In genomic region chr4:173924561-173924960, GRCh38 we compare ENCODE assay signal across 14 cellular contexts.
A peak's percentile ranks its signal among the peaks of the same experiment; 100 is the strongest.
DNase-seq lines count a peak whose midpoint lies in the region; ATAC-seq and TF ChIP-seq lines count a peak whose summit lies in the region.
"Had no signal": no experiment of that assay in that cellular context is flagged by ENCODE, and none has a peak within 500 bp of the region (broad histone marks: within the 10 kb centered on the region; RNA-seq: fewer than 3 reads in every experiment).

No MANE protein-coding gene starts in this region.

- H3F3A ChIP-seq in GM23248 (ENCODE audit: insufficient read depth): no peaks in the 10 kb centered on the region

- no peaks in the 10 kb centered on the region for H3K9me3 ChIP-seq in HAP-1
- no peaks in the 10 kb centered on the region for H3K9me3 ChIP-seq in GM23248 (ENCODE audit: low read depth)
- H3K9me3 ChIP-seq: left lung had no signal

- no peak for TF ChIP-seq POLR2A in NB4 (IDR thresholded peaks at IDR 0.05; ENCODE audit: extremely low read depth, insufficient read length)

- no peak overlapping the region for H3K9ac ChIP-seq in rectal smooth muscle tissue (ENCODE audit: low read length)
- no peak overlapping the region for H3K9ac ChIP-seq in GM23248
- H3K9ac ChIP-seq: parathyroid adenoma had no signal

- no peak overlapping the region for H3K4me2 ChIP-seq in GM23248 (ENCODE audit: unreplicated experiment)

- in situ Hi-C loops in HAP-1 (cut with MboI; ENCODE audit: low sequenced_read_pairs) (no loop called here), GM23248 (cut with MboI) (no loop called here)

- H3K4me3 ChIP-seq in NB4 (ENCODE audit: low read depth, low read length): no peak overlapping the region
- no peak overlapping the region for H3K4me3 ChIP-seq in rectal smooth muscle tissue (ENCODE audit: low read length)
- no peak overlapping the region for H3K4me3 ChIP-seq in HAP-1
- H3K4me3 ChIP-seq in GM23248: no peak overlapping the region
- H3K4me3 ChIP-seq: left lung had no signal

- H3K79me2 ChIP-seq in GM23248 (ENCODE audit: insufficient read depth): no peaks in the 10 kb centered on the region
- H3K79me2 ChIP-seq: parathyroid adenoma had no signal

- no peaks in the 10 kb centered on the region for H4K20me1 ChIP-seq in GM23248 (ENCODE audit: insufficient read depth)

- H3K36me3 ChIP-seq in rectal smooth muscle tissue (ENCODE audit: control insufficient read depth, insufficient read depth, low read length) (no peaks in the 10 kb centered on the region), HAP-1 (replicated peaks) (no peaks in the 10 kb centered on the region), GM23248 (ENCODE audit: low read depth) (no peaks in the 10 kb centered on the region)
- H3K36me3 ChIP-seq: left lung had no signal

- no peak overlapping the region for H2AFZ ChIP-seq in GM23248
- H2AFZ ChIP-seq: parathyroid adenoma had no signal

- TF ChIP-seq CTCF in NB4 (IDR thresholded peaks at IDR 0.05; ENCODE audit: low read depth, low read length): no peak

- ATAC-seq in GM18909 (IDR thresholded peaks at IDR 0.05; ENCODE audit: poor library complexity, unreplicated experiment) (peak; percentile 89), HG02885 (IDR thresholded peaks at IDR 0.05; ENCODE audit: poor library complexity, unreplicated experiment) (peak; percentile 62)
- ATAC-seq: left lung, Panc1 had no signal

- H3K27ac ChIP-seq in rectal smooth muscle tissue (ENCODE audit: low read depth, low read length): peak overlapping the region; percentile 71
- no peak overlapping the region for H3K27ac ChIP-seq in GM23248
- H3K27ac ChIP-seq: left lung, parathyroid adenoma had no signal

- no peaks in the 10 kb centered on the region for H3K27me3 ChIP-seq in rectal smooth muscle tissue (ENCODE audit: control insufficient read depth, insufficient read depth, low read length)
- H3K27me3 ChIP-seq in HAP-1 (ENCODE audit: low read depth): no peaks in the 10 kb centered on the region
- H3K27me3 ChIP-seq in GM23248 (replicated peaks; ENCODE audit: insufficient read depth): no peaks in the 10 kb centered on the region
- H3K27me3 ChIP-seq: left lung had no signal

- 27 to 36% methylated on average over 4 of the region's 4 CpGs for WGBS in GM23248 (ENCODE audit: low coverage in 1 of 2, low lambda C conversion rate in 2 of 2, missing lambda C conversion rate in 2 of 2), 2 experiments

- peak; percentile 7 for DNase-seq in NB4 (ENCODE audit: low read depth)
- DNase-seq in HAP-1 (ENCODE audit: low spot score in 2 of 2): no peak
- no peak for DNase-seq in UCSD-AML1 (lab: John Stamatoyannopoulos, UW; ENCODE audit: unreplicated experiment)
- DNase-seq in GM23248: no peak
- no peak for DNase-seq in stimulated activated CD4-positive, alpha-beta T cell treated with anti-CD3 and anti-CD28 coated beads, Interleukin-2, amount 100 ng/mL, for 48 hours
- DNase-seq: cerebellar nuclear complex, left lung, NCI-H2029 treated with DMSO at 0.1 percent for 48 hours, trophoblast cell had no signal

- H3K4me1 ChIP-seq in rectal smooth muscle tissue (ENCODE audit: control insufficient read depth, insufficient read depth, low read length) (peaks cover 12% of the 10 kb centered on the region), HAP-1 (no peaks in the 10 kb centered on the region), GM23248 (ENCODE audit: insufficient read depth) (no peaks in the 10 kb centered on the region)
- H3K4me1 ChIP-seq: left lung, parathyroid adenoma had no signal

- H3K9me2 ChIP-seq in GM23248 (ENCODE audit: insufficient read depth): no peaks in the 10 kb centered on the region
